In the genomic region with DNA sequence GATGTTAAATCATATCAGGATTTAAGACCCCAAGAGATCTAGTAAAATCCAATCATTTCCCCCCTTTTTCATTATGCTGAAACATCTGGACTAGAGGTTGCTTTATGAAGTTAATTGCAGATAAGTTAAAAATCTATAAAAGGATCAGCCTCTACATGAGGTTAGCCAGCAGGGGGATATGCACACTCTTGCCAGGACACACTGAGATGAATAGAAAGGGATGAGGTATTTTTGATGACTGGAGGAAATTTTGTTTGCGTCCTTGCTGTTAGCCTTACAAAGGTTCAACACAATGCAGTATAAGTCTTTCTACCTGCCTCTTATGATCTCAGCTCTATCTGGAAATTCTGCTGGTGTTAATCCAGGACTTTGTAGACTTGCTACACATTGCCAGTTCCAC, we compare ENCODE assay signal across 17 cellular contexts.
"Had no signal": no experiment of that assay in that cellular context is flagged by ENCODE, and none has a peak within 500 bp of the region (broad histone marks: within the 10 kb centered on the region; RNA-seq: fewer than 3 reads in every experiment).

No MANE protein-coding gene starts in this region.

- H3K27me3 ChIP-seq: adrenal gland, gastroesophageal sphincter, heart right ventricle, right atrium auricular region, thyroid gland had no signal

- H3K36me3 Mint-ChIP-seq: activated naive CD4-positive, alpha-beta T cell treated with anti-CD3 and anti-CD28 coated beads, Interleukin-2, amount 50 U/mL, for 72 hours had no signal

- H3K9me3 Mint-ChIP-seq: nephron progenitor cell had no signal

- H3K27ac ChIP-seq: adrenal gland, esophagus muscularis mucosa, gastroesophageal sphincter, heart right ventricle, right atrium auricular region, thyroid gland had no signal

- H3K27ac Mint-ChIP-seq: activated naive CD4-positive, alpha-beta T cell treated with anti-CD3 and anti-CD28 coated beads, Interleukin-2, amount 50 U/mL, for 72 hours; nephron progenitor cell had no signal

- H3K4me1 Mint-ChIP-seq: nephron progenitor cell had no signal

- H3K36me3 ChIP-seq: adrenal gland, esophagus muscularis mucosa, gastroesophageal sphincter, heart right ventricle, right atrium auricular region, thyroid gland had no signal

- H3K9me3 ChIP-seq: adrenal gland, esophagus muscularis mucosa, gastroesophageal sphincter, heart right ventricle, right atrium auricular region, thyroid gland had no signal

- H3K4me3 ChIP-seq: adrenal gland, esophagus muscularis mucosa, gastroesophageal sphincter, heart right ventricle, right atrium auricular region, thyroid gland had no signal

- FAIRE-seq: astrocyte, bronchial epithelial cell had no signal

- H3K4me3 Mint-ChIP-seq: nephron progenitor cell had no signal

- DNase-seq: activated CD4-positive, alpha-beta T cell treated with anti-CD3 and anti-CD28 coated beads for 1 hour; activated gamma-delta T cell; adrenal gland; cerebellar nuclear complex; effector CD4-positive, alpha-beta T cell; heart right ventricle; left ventricle myocardium superior; nephron progenitor cell; stimulated activated CD4-positive, alpha-beta T cell treated with anti-CD3 and anti-CD28 coated beads, Interleukin-2, amount 100 ng/mL, for 24 hours; stimulated activated naive CD4-positive, alpha-beta T cell treated with Interleukin-2 at 50 U/mL for 16 hours; thyroid gland had no signal

- ATAC-seq: activated naive CD4-positive, alpha-beta T cell treated with anti-CD3 and anti-CD28 coated beads, Interleukin-2, amount 50 U/mL, for 72 hours; gastroesophageal sphincter; heart right ventricle; left ventricle myocardium superior had no signal

- H3K4me1 ChIP-seq: adrenal gland, esophagus muscularis mucosa, gastroesophageal sphincter, heart right ventricle, right atrium auricular region, thyroid gland had no signal
